9 cellular contexts compared by ENCODE assay signal in the genomic region with DNA sequence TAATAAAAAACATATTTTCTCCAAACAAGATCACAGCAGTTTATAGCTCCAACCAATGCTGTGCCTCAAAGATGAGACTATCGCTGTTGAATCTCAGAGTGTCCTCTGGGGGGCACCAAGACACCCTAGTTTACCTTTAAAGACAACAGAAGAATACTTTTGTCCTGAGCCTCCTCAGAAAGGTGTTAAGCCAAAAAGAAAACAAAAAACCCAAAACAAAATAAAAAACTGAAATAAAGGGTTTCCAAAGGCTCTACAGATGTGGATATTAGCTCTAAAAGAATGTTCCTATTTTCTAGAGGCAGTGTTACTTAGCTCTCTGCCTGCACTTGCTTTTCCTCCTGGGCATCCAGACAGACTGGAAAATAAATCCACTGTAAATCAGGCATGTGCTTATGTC.
A peak's percentile ranks its signal among the peaks of the same experiment; 100 is the strongest.
DNase-seq lines count a peak whose midpoint lies in the region; ATAC-seq and TF ChIP-seq lines count a peak whose summit lies in the region.
"Had no signal": no experiment of that assay in that cellular context is flagged by ENCODE, and none has a peak within 500 bp of the region (broad histone marks: within the 10 kb centered on the region; RNA-seq: fewer than 3 reads in every experiment).

No MANE protein-coding gene starts in this region.

- peak; percentile 69; the same call in 1 of the 2 replicates for TF ChIP-seq CTCF in Panc1 (IDR thresholded peaks at IDR 0.05)
- TF ChIP-seq CTCF in ovary (IDR thresholded peaks at IDR 0.05), result peak in 2 of 3 donors; percentile 56 to 77
- peak; percentile 74 for TF ChIP-seq CTCF in upper lobe of right lung (IDR thresholded peaks at IDR 0.05)

- no peak overlapping the region for H3K4me3 ChIP-seq in Panc1 (ENCODE audit: low read depth in 2 of 2, low read length in 2 of 2)
- no peak overlapping the region for H3K4me3 ChIP-seq in ovary
- H3K4me3 ChIP-seq in upper lobe of right lung, result no peak overlapping the region
- H3K4me3 ChIP-seq: BLaER1 treated with 17β-estradiol and CSF1 and Interleukin-3, amounts not matched to agents 10 nM and 100 nM had no signal

- intact Hi-C loops in Panc1 (cut with micrococcal nuclease; ENCODE audit: unreplicated experiment), result loop anchor here (2.0 to 5.0 kb wide), 2 partner anchors 239 to 270 kb away; no protein-coding TSS in a partner anchor
- intact Hi-C loops in ovary (cut with DNase I), result loop anchor here (2.0 to 10.0 kb wide), 3 partner anchors 270 to 382 kb away; no protein-coding TSS in a partner anchor
- intact Hi-C loops in upper lobe of right lung (cut with DNase I), result loop anchor here (5.0 kb wide), 1 partner anchor 269 kb away; no protein-coding TSS in a partner anchor

- H3K27ac ChIP-seq in Panc1 (ENCODE audit: low read length), result no peak overlapping the region
- no peak overlapping the region for H3K27ac ChIP-seq in ovary
- no peak overlapping the region for H3K27ac ChIP-seq in upper lobe of right lung
- H3K27ac ChIP-seq: BLaER1 treated with 17β-estradiol and CSF1 and Interleukin-3, amounts not matched to agents 10 nM and 100 nM had no signal

- 5 to 13% (median 8%) methylated on average over 1 of the region's 1 CpG for WGBS in ovary, 3 donors

- CTCF ChIA-PET in Panc1 (lab: Charles Lee), result interaction anchor here (0.6 to 2.0 kb wide), 7 partner anchors 29 to 615 kb away, joined by 3 to 10 read pairs (median 3); no protein-coding TSS in a partner anchor

- POLR2A ChIA-PET in Panc1 (lab: Charles Lee), result no interaction called here

- ATAC-seq in Panc1, result peak; percentile 88
- ATAC-seq in upper lobe of right lung, result peak; percentile 91

- H3K27me3 ChIP-seq in Panc1 (ENCODE audit: control insufficient read depth, insufficient read depth, low read length) (no peaks in the 10 kb centered on the region), ovary (no peaks in the 10 kb centered on the region), upper lobe of right lung (no peaks in the 10 kb centered on the region)
- H3K27me3 ChIP-seq: BLaER1 treated with 17β-estradiol and CSF1 and Interleukin-3, amounts not matched to agents 10 nM and 100 nM had no signal

- H3K36me3 ChIP-seq in Panc1 (ENCODE audit: control insufficient read depth, insufficient read depth, low read length), result no peaks in the 10 kb centered on the region
- H3K36me3 ChIP-seq in ovary, result no peaks in the 10 kb centered on the region
- peaks cover 7% of the 10 kb centered on the region for H3K36me3 ChIP-seq in upper lobe of right lung

- DNase-seq in NCI-H2029 (lab: John Stamatoyannopoulos, UW) (peak; percentile 2), NCI-H2029 treated with DMSO at 0.1 percent for 48 hours (lab: John Stamatoyannopoulos, UW) (no peak), KBM-7 (peak; percentile 67), Panc1 (ENCODE audit: low read depth, low spot score) (peak; percentile 13), foreskin melanocyte (peak; percentile 42), ovary (peak; percentile 38 to 71 (median 48)), upper lobe of right lung (no peak)
- DNase-seq in activated effector memory CD4-positive, alpha-beta T cell treated with anti-CD3 and anti-CD28 coated beads, Interleukin-2, amount 50 U/mL, for 16 hours, result peak; percentile 80

- in situ Hi-C loops in KBM-7 (cut with MboI; ENCODE audit: low pct_unique_long_range_greater_than_20kb, low sequenced_read_pairs) (loop anchor here (25.0 kb wide), 2 partner anchors 259 to 384 kb away; no protein-coding TSS in a partner anchor), Panc1 (cut with HindIII; ENCODE audit: low pct_unique_long_range_greater_than_20kb, low sequenced_read_pairs) (no loop called here)

- TF ChIP-seq EP300 in ovary (IDR thresholded peaks at IDR 0.05), result no peak

- TF ChIP-seq POLR2A in ovary (IDR thresholded peaks at IDR 0.05), result no peak

- no TSS peak for BruUV-seq in Panc1 (replicated peaks; lab: Mats Ljungman, UMichigan)

- no peaks in the 10 kb centered on the region for H3K4me1 ChIP-seq in Panc1 (ENCODE audit: control insufficient read depth, insufficient read depth, low read length)
- no peaks in the 10 kb centered on the region for H3K4me1 ChIP-seq in ovary (ENCODE audit: insufficient read depth)
- no peaks in the 10 kb centered on the region for H3K4me1 ChIP-seq in upper lobe of right lung
- H3K4me1 ChIP-seq: BLaER1 treated with 17β-estradiol and CSF1 and Interleukin-3, amounts not matched to agents 10 nM and 100 nM had no signal

- H3K9me3 ChIP-seq in Panc1 (ENCODE audit: control insufficient read depth, insufficient read depth, low read depth, low read length), result no peaks in the 10 kb centered on the region
- no peaks in the 10 kb centered on the region for H3K9me3 ChIP-seq in ovary
- no peaks in the 10 kb centered on the region for H3K9me3 ChIP-seq in upper lobe of right lung
- H3K9me3 ChIP-seq: BLaER1 treated with 17β-estradiol and CSF1 and Interleukin-3, amounts not matched to agents 10 nM and 100 nM had no signal

Comparison
In these comparisons a context has a peak if more than half of its experiments do, and no peak if none do; other contexts are left out.
1. DNase-seq: peak in NCI-H2029 (single experiment), KBM-7 (single experiment), Panc1 (single experiment), activated effector memory CD4-positive, alpha-beta T cell treated with anti-CD3 and anti-CD28 coated beads, Interleukin-2, amount 50 U/mL, for 16 hours (single experiment), foreskin melanocyte (single experiment) and ovary (5 of 5); none in NCI-H2029 treated with DMSO at 0.1 percent for 48 hours (single experiment) and upper lobe of right lung (single experiment).
2. Peak in every context shown above with its lines, with median percentiles within 50 percentile points of each other: CTCF ChIP-seq.